In genomic region chr2:10404324-10405143, GRCh38 we compare ENCODE assay signal across 1 cellular context.
TF ChIP-seq lines count a peak whose summit lies in the region.

No MANE protein-coding gene starts in this region.

TF ChIP-seq in IMR-90, 13 proteins besides CTCF, POLR2A, EP300 and RAD21 (continued from another document):
- TF ChIP-seq, protein P1, sequence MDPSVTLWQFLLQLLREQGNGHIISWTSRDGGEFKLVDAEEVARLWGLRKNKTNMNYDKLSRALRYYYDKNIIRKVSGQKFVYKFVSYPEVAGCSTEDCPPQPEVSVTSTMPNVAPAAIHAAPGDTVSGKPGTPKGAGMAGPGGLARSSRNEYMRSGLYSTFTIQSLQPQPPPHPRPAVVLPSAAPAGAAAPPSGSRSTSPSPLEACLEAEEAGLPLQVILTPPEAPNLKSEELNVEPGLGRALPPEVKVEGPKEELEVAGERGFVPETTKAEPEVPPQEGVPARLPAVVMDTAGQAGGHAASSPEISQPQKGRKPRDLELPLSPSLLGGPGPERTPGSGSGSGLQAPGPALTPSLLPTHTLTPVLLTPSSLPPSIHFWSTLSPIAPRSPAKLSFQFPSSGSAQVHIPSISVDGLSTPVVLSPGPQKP (IDR thresholded peaks at IDR 0.05; ENCODE audit: borderline replicate concordance, low read depth, low read length): no peak
- TF ChIP-seq MAZ (IDR thresholded peaks at IDR 0.05; ENCODE audit: borderline replicate concordance, low read depth, low read length) (no peak), USF2 (IDR thresholded peaks at IDR 0.05; ENCODE audit: low read depth, low read length) (no peak), SMC3 (IDR thresholded peaks at IDR 0.05; ENCODE audit: low read depth, low read length) (no peak), CEBPB (IDR thresholded peaks at IDR 0.05; ENCODE audit: low read depth, low read length) (no peak), MAFK (IDR thresholded peaks at IDR 0.05; ENCODE audit: low read depth, low read length) (no peak)
